In genomic region chr6:5850848-5851255, GRCh38 we compare ENCODE assay signal across 1 cellular context.
TF ChIP-seq lines count a peak whose summit lies in the region.

No MANE protein-coding gene starts in this region.

TF ChIP-seq in GM23338, 12 proteins besides CTCF, POLR2A, EP300 and RAD21 (continued from another document):
- TF ChIP-seq, protein P1, sequence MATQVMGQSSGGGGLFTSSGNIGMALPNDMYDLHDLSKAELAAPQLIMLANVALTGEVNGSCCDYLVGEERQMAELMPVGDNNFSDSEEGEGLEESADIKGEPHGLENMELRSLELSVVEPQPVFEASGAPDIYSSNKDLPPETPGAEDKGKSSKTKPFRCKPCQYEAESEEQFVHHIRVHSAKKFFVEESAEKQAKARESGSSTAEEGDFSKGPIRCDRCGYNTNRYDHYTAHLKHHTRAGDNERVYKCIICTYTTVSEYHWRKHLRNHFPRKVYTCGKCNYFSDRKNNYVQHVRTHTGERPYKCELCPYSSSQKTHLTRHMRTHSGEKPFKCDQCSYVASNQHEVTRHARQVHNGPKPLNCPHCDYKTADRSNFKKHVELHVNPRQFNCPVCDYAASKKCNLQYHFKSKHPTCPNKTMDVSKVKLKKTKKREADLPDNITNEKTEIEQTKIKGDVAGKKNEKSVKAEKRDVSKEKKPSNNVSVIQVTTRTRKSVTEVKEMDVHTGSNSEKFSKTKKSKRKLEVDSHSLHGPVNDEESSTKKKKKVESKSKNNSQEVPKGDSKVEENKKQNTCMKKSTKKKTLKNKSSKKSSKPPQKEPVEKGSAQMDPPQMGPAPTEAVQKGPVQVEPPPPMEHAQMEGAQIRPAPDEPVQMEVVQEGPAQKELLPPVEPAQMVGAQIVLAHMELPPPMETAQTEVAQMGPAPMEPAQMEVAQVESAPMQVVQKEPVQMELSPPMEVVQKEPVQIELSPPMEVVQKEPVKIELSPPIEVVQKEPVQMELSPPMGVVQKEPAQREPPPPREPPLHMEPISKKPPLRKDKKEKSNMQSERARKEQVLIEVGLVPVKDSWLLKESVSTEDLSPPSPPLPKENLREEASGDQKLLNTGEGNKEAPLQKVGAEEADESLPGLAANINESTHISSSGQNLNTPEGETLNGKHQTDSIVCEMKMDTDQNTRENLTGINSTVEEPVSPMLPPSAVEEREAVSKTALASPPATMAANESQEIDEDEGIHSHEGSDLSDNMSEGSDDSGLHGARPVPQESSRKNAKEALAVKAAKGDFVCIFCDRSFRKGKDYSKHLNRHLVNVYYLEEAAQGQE (IDR thresholded peaks at IDR 0.05; ENCODE audit: unreplicated experiment), result no peak
- no peak for TF ChIP-seq EZH2phosphoT487 (IDR thresholded peaks at IDR 0.05; ENCODE audit: unreplicated experiment)
